12 cellular contexts compared by ENCODE assay signal in genomic region chr7:155808551-155809331, GRCh38. TPM values are rescaled to one million over a fixed set of nuclear protein-coding genes. Genes with fewer than 3 reads are reported as not detected.
A peak's percentile ranks its signal among the peaks of the same experiment; 100 is the strongest.
DNase-seq lines count a peak whose midpoint lies in the region; ATAC-seq and TF ChIP-seq lines count a peak whose summit lies in the region.
"Had no signal": no experiment of that assay in that cellular context is flagged by ENCODE, and none has a peak within 500 bp of the region (broad histone marks: within the 10 kb centered on the region; RNA-seq: fewer than 3 reads in every experiment).

No MANE protein-coding gene starts in this region.

- intact Hi-C loops in left cardiac atrium (cut with DNase I) = loop anchor here in 1 of 2 donors (10.0 kb wide), 1 partner anchor 666 kb away; no protein-coding TSS in a partner anchor
- intact Hi-C loops in right lobe of liver (cut with DNase I) = no loop called here

- H3K36me3 ChIP-seq in cardiac muscle cell (no peaks in the 10 kb centered on the region), adipocyte (ENCODE audit: control insufficient read depth, insufficient read depth, low read length, severe bottlenecking) (no peaks in the 10 kb centered on the region), right lobe of liver (no peaks in the 10 kb centered on the region), upper lobe of left lung (no peaks in the 10 kb centered on the region)

- TF ChIP-seq EP300 in upper lobe of left lung (IDR thresholded peaks at IDR 0.05) = no peak

- peak; percentile 93 for TF ChIP-seq POLR2A in right lobe of liver (IDR thresholded peaks at IDR 0.05)
- peak in 1 of 4 donors; percentile 21 for TF ChIP-seq POLR2A in upper lobe of left lung (IDR thresholded peaks at IDR 0.05)

- H3K4me3 ChIP-seq in cardiac muscle cell (peak overlapping the region; percentile 10), adipocyte (ENCODE audit: low read length) (peak overlapping the region; percentile 47), right lobe of liver (peak overlapping the region; percentile 66 to 78 (median 77)), upper lobe of left lung (peak overlapping the region in 3 of 4 donors; percentile 43 to 53 (median 52))

- no peak for DNase-seq in cardiac muscle cell (ENCODE audit: low read depth in 1 of 2, low spot score in 1 of 2)
- no peak for DNase-seq in left cardiac atrium
- no peak for DNase-seq in adipocyte (ENCODE audit: low read depth)
- DNase-seq in right lobe of liver = peak; percentile 73 to 86 (median 82)
- peak; percentile 26 to 86 for DNase-seq in upper lobe of left lung
- DNase-seq in GOT3 (lab: John Stamatoyannopoulos, UW) = no peak
- no peak for DNase-seq in hippocampal formation (lab: John Stamatoyannopoulos, UW)
- DNase-seq: cerebellar nuclear complex, NCI-H1048, occipital lobe had no signal

- no peak overlapping the region for H3K9ac ChIP-seq in adipocyte (ENCODE audit: low read length)

- H3K27me3 ChIP-seq in cardiac muscle cell (peaks cover 100% of the 10 kb centered on the region), adipocyte (replicated peaks; ENCODE audit: control insufficient read depth, insufficient read depth, low read length) (peaks cover 56% of the 10 kb centered on the region), right lobe of liver (no peaks in the 10 kb centered on the region), upper lobe of left lung (peaks cover 0 to 65% (median 31%) of the 10 kb centered on the region in 4 donors)

- ATAC-seq in left cardiac atrium (no peak), right lobe of liver (peak; percentile 63 to 73 (median 70)), upper lobe of left lung (ENCODE audit: low FRiP score in 2 of 2) (peak in 1 of 2 donors; percentile 1), HG03571 (IDR thresholded peaks at IDR 0.05; ENCODE audit: unreplicated experiment) (no peak)
- ATAC-seq: HCT116 had no signal

- 0% methylated on average over 3 of the region's 63 CpGs for WGBS in right lobe of liver (ENCODE audit: insufficient coverage, low coverage, low lambda C conversion rate, missing lambda C conversion rate)
- 1 to 2% methylated on average over 38 to 50 of the region's 63 CpGs for WGBS in upper lobe of left lung, 2 donors

- H3K4me1 ChIP-seq in cardiac muscle cell (ENCODE audit: low read depth) (peaks cover 9% of the 10 kb centered on the region), adipocyte (ENCODE audit: control insufficient read depth, insufficient read depth, low read length) (peaks cover 20% of the 10 kb centered on the region), right lobe of liver (peaks cover 0 to 43% (median 6%) of the 10 kb centered on the region in 4 donors), upper lobe of left lung (peaks cover 50 to 82% (median 74%) of the 10 kb centered on the region in 4 donors)

- H3K9me3 ChIP-seq in cardiac muscle cell (ENCODE audit: low read depth) = no peaks in the 10 kb centered on the region
- no peaks in the 10 kb centered on the region for H3K9me3 ChIP-seq in adipocyte (ENCODE audit: control insufficient read depth, low read length)
- H3K9me3 ChIP-seq in right lobe of liver = no peaks in the 10 kb centered on the region
- H3K9me3 ChIP-seq in upper lobe of left lung = no peaks in the 10 kb centered on the region

- TF ChIP-seq CTCF in cardiac muscle cell (IDR thresholded peaks at IDR 0.05; ENCODE audit: low read depth, low read length) = no peak
- TF ChIP-seq CTCF in right lobe of liver (IDR thresholded peaks at IDR 0.05) = no peak
- no peak for TF ChIP-seq CTCF in upper lobe of left lung (IDR thresholded peaks at IDR 0.05)

- H3K27ac ChIP-seq in cardiac muscle cell = no peak overlapping the region
- H3K27ac ChIP-seq in right lobe of liver = peak overlapping the region; percentile 86 to 100 (median 99)
- H3K27ac ChIP-seq in upper lobe of left lung = peak overlapping the region; percentile 69 to 91 (median 82)

RNA-seq across cellular contexts. Expression of gene SHH, which starts 3.5 kb away (rescaled TPM):
- not detected in 2 replicates for total RNA-seq in cardiac muscle cell
- polyA plus RNA-seq in cardiac muscle cell = not detected in 2 replicates
- not detected for total RNA-seq in left cardiac atrium
- total RNA-seq in right lobe of liver = 10 to 100 TPM in 4 of 6 experiments, 1 to 10 TPM in 2; 6.8 to 18.6 (median 12.4) TPM
- 1 to 10 TPM; 6.1 to 9.6 (median 6.2) TPM for total RNA-seq in upper lobe of left lung

Comparison
In these comparisons a context has a peak if more than half of its experiments do, and no peak if none do; other contexts are left out.
1. DNase-seq: peak in right lobe of liver (3 of 3) and upper lobe of left lung (2 of 2); none in cardiac muscle cell (0 of 2), left cardiac atrium (single experiment), adipocyte (single experiment), GOT3 (single experiment) and hippocampal formation (0 of 2).
2. H3K4me3 ChIP-seq: peak in every context shown above with its lines; median percentile 77 in right lobe of liver; 52 in upper lobe of left lung; 47 in adipocyte; 10 in cardiac muscle cell.
3. ATAC-seq: peak in right lobe of liver (4 of 4); none in left cardiac atrium (0 of 2) and HG03571 (single experiment).